In genomic region chr5:137887831-137888230, GRCh38 we compare ENCODE assay signal across 16 cellular contexts. TPM values are rescaled to one million over a fixed set of nuclear protein-coding genes. Genes with fewer than 3 reads are reported as not detected.
A peak's percentile ranks its signal among the peaks of the same experiment; 100 is the strongest.
DNase-seq lines count a peak whose midpoint lies in the region; ATAC-seq and TF ChIP-seq lines count a peak whose summit lies in the region.
"Had no signal": no experiment of that assay in that cellular context is flagged by ENCODE, and none has a peak within 500 bp of the region (broad histone marks: within the 10 kb centered on the region; RNA-seq: fewer than 3 reads in every experiment).

No MANE protein-coding gene starts in this region.

- no peaks in the 10 kb centered on the region for H3K9me3 Mint-ChIP-seq in natural killer cell treated with Interleukin-12 subunit alpha and Interleukin-12 subunit beta and Interleukin-15 and Interleukin-18, amount 100 ng/mL, for 72 hours

- peak overlapping the region; percentile 95 for H3K4me3 Mint-ChIP-seq in natural killer cell treated with Interleukin-12 subunit alpha and Interleukin-12 subunit beta and Interleukin-15 and Interleukin-18, amount 100 ng/mL, for 72 hours

- peak overlapping the region; percentile 72; the same call in 1 of the 2 replicates for H3K4me2 ChIP-seq in DND-41 (ENCODE audit: insufficient read depth, low read length)
- peak overlapping the region; percentile 95 for H3K4me2 ChIP-seq in GM23248 (ENCODE audit: unreplicated experiment)

- H3K9me2 ChIP-seq in GM23248 (ENCODE audit: insufficient read depth): no peaks in the 10 kb centered on the region

- H3K4me1 ChIP-seq in DND-41 (ENCODE audit: insufficient read depth, low read length) (peaks cover 23% of the 10 kb centered on the region), GM23248 (ENCODE audit: insufficient read depth) (no peaks in the 10 kb centered on the region), adipocyte (ENCODE audit: control insufficient read depth, insufficient read depth, low read length) (peaks cover 19% of the 10 kb centered on the region)

- 71 to 72% methylated on average over 2 of the region's 2 CpGs for WGBS in GM23248 (ENCODE audit: low coverage in 1 of 2, low lambda C conversion rate in 2 of 2, missing lambda C conversion rate in 2 of 2), 2 experiments

- no peaks in the 10 kb centered on the region for H4K20me1 ChIP-seq in DND-41 (ENCODE audit: insufficient read depth, low read length)
- H4K20me1 ChIP-seq in GM23248 (ENCODE audit: insufficient read depth): no peaks in the 10 kb centered on the region

- peak overlapping the region; percentile 93 to 98 for H3K27ac Mint-ChIP-seq in natural killer cell treated with Interleukin-12 subunit alpha and Interleukin-12 subunit beta and Interleukin-15 and Interleukin-18, amount 100 ng/mL, for 72 hours

- no peak for DNase-seq in DND-41
- no peak for DNase-seq in GM23248
- no peak for DNase-seq in adipocyte (ENCODE audit: low read depth)
- DNase-seq in natural killer cell treated with Interleukin-12 subunit alpha and Interleukin-12 subunit beta and Interleukin-15 and Interleukin-18, amount 100 ng/mL, for 72 hours (ENCODE audit: low spot score): no peak
- no peak for DNase-seq in stimulated activated CD4-positive, alpha-beta T cell treated with anti-CD3 and anti-CD28 coated beads, Interleukin-4, amount 100 ng/mL, for 1 hour
- no peak for DNase-seq in anterior cingulate cortex (lab: John Stamatoyannopoulos, UW)
- no peak for DNase-seq in SIG-M5 (lab: John Stamatoyannopoulos, UW)
- DNase-seq: activated T-cell treated with anti-CD3 and anti-CD28 coated beads, Interleukin-2, amount 50 U/mL, for 48 hours; cerebellar nuclear complex; foreskin fibroblast; kidney glomerular epithelial cell; NCI-H1694 treated with DMSO at 0.1 percent for 48 hours; NK-92 treated with Interleukin-12 subunit alpha and Interleukin-12 subunit beta, amount 100 ng/mL, for 24 hours; ovary had no signal

- H3K36me3 ChIP-seq in DND-41 (ENCODE audit: insufficient read depth, low read length) (no peaks in the 10 kb centered on the region), GM23248 (ENCODE audit: low read depth) (no peaks in the 10 kb centered on the region), adipocyte (ENCODE audit: control insufficient read depth, insufficient read depth, low read length, severe bottlenecking) (no peaks in the 10 kb centered on the region)
- H3K36me3 ChIP-seq: ovary had no signal

- H3K9me3 ChIP-seq in DND-41 (ENCODE audit: insufficient read depth, low read length, severe bottlenecking) (no peaks in the 10 kb centered on the region), GM23248 (ENCODE audit: low read depth) (no peaks in the 10 kb centered on the region), adipocyte (ENCODE audit: control insufficient read depth, low read length) (no peaks in the 10 kb centered on the region)
- H3K9me3 ChIP-seq: ovary had no signal

- H3K4me3 ChIP-seq in DND-41 (ENCODE audit: low read depth in 1 of 2, low read length in 2 of 2): no peak overlapping the region; a peak in 1 of 4 replicates
- H3K4me3 ChIP-seq in GM23248: peak overlapping the region; percentile 70; the same call in 1 of the 2 replicates
- H3K4me3 ChIP-seq in adipocyte (ENCODE audit: low read length): no peak overlapping the region

- H3K27me3 Mint-ChIP-seq in natural killer cell treated with Interleukin-12 subunit alpha and Interleukin-12 subunit beta and Interleukin-15 and Interleukin-18, amount 100 ng/mL, for 72 hours: no peaks in the 10 kb centered on the region

- H3K36me3 Mint-ChIP-seq in natural killer cell treated with Interleukin-12 subunit alpha and Interleukin-12 subunit beta and Interleukin-15 and Interleukin-18, amount 100 ng/mL, for 72 hours: no peaks in the 10 kb centered on the region

- H3K9ac ChIP-seq in DND-41 (ENCODE audit: low read depth, low read length) (peak overlapping the region; percentile 72), GM23248 (peak overlapping the region; percentile 87), adipocyte (ENCODE audit: low read length) (peak overlapping the region; percentile 86)

- no peaks in the 10 kb centered on the region for H3F3A ChIP-seq in GM23248 (ENCODE audit: insufficient read depth)

- H3K27ac ChIP-seq in DND-41 (ENCODE audit: low read length) (no peak overlapping the region), GM23248 (no peak overlapping the region)

- no peak for TF ChIP-seq POLR2A in GM18505 (IDR thresholded peaks at IDR 0.05; ENCODE audit: borderline replicate concordance, extremely low read depth, insufficient read depth, insufficient read length)

- H3K27me3 ChIP-seq in DND-41 (ENCODE audit: insufficient read depth, low read length, poor library complexity): no peaks in the 10 kb centered on the region
- no peaks in the 10 kb centered on the region for H3K27me3 ChIP-seq in GM23248 (replicated peaks; ENCODE audit: insufficient read depth)
- H3K27me3 ChIP-seq in adipocyte (replicated peaks; ENCODE audit: control insufficient read depth, insufficient read depth, low read length): no peaks in the 10 kb centered on the region
- H3K27me3 ChIP-seq: ovary had no signal

- no peak for TF ChIP-seq CTCF in DND-41 (IDR thresholded peaks at IDR 0.05; ENCODE audit: borderline replicate concordance, extremely low read depth, low read length, poor library complexity, severe bottlenecking)

- H2AFZ ChIP-seq in DND-41 (ENCODE audit: low read depth, low read length) (no peak overlapping the region), GM23248 (peak overlapping the region; percentile 99)

- H3K4me1 Mint-ChIP-seq in natural killer cell treated with Interleukin-12 subunit alpha and Interleukin-12 subunit beta and Interleukin-15 and Interleukin-18, amount 100 ng/mL, for 72 hours (ENCODE audit: low read depth in 2 of 2): peaks cover 12 to 16% of the 10 kb centered on the region in 2 donors

- H3K79me2 ChIP-seq in DND-41 (ENCODE audit: insufficient read depth, low read length) (peaks cover 3% of the 10 kb centered on the region; the same call in 1 of the 2 replicates), GM23248 (ENCODE audit: insufficient read depth) (no peaks in the 10 kb centered on the region)

- no peak for ATAC-seq in DND-41 (ENCODE audit: insufficient read depth, low read depth)
- ATAC-seq in natural killer cell treated with Interleukin-12 subunit alpha and Interleukin-12 subunit beta and Interleukin-15 and Interleukin-18, amount 100 ng/mL, for 72 hours: no peak
- no peak for ATAC-seq in GM18505 (IDR thresholded peaks at IDR 0.05; ENCODE audit: unreplicated experiment)

- in situ Hi-C loops in GM23248 (cut with MboI): no loop called here

RNA-seq across cellular contexts. Expression of gene PKD2L2, which starts 1.4 kb away (rescaled TPM):
- not detected in 2 replicates for total RNA-seq in GM23248 (2014; rRNA removed; shearing (Covaris generic))
- polyA plus RNA-seq in GM23248 (2016; fragmentation: Nextera tagmentation; extraction: Ambion mirVana): not detected in 2 replicates
- not detected for total RNA-seq in natural killer cell treated with Interleukin-12 subunit alpha and Interleukin-12 subunit beta and Interleukin-15 and Interleukin-18, amount 100 ng/mL, for 72 hours
- total RNA-seq: ureter had no signal

RNA-seq across cellular contexts. Expression of gene MYOT, which starts 20.2 kb away (rescaled TPM):
- total RNA-seq in GM23248 (2014; rRNA removed; shearing (Covaris generic)): not detected in 2 replicates
- 0.39 TPM in 1 of 2 replicates, not detected in the other for polyA plus RNA-seq in GM23248 (2016; fragmentation: Nextera tagmentation; extraction: Ambion mirVana)
- total RNA-seq in natural killer cell treated with Interleukin-12 subunit alpha and Interleukin-12 subunit beta and Interleukin-15 and Interleukin-18, amount 100 ng/mL, for 72 hours: not detected
